In the genomic region with DNA sequence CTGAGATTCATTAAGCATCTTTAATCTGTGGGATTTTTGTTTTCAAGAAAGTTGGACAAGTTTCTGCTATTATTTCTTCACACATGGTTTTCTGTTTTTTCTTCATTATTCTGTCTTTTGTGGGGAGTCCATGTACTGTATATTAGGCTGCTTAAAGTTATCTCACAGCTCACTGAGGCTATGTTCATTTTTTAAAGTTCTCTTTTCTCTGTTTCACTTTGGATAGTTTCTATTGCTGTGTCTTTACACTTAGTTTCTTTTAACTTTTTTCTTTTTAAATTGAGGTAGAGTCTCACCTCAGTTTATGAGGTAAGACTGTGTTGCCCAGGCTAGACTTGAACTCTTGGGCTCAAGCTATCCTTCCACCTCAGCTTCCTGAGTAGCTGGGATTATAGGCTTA, we compare ENCODE assay signal across 18 cellular contexts. TPM values are rescaled to one million over a fixed set of nuclear protein-coding genes. Genes with fewer than 3 reads are reported as not detected.
DNase-seq lines count a peak whose midpoint lies in the region; ATAC-seq and TF ChIP-seq lines count a peak whose summit lies in the region.
"Had no signal": no experiment of that assay in that cellular context is flagged by ENCODE, and none has a peak within 500 bp of the region (broad histone marks: within the 10 kb centered on the region; RNA-seq: fewer than 3 reads in every experiment).

No MANE protein-coding gene starts in this region.

- peak; percentile 70 for ATAC-seq in GM19351 (IDR thresholded peaks at IDR 0.05; ENCODE audit: unreplicated experiment)
- peak; percentile 58 for ATAC-seq in GM21390 (IDR thresholded peaks at IDR 0.05; ENCODE audit: unreplicated experiment)
- peak; percentile 70 for ATAC-seq in HG03520 (IDR thresholded peaks at IDR 0.05; ENCODE audit: unreplicated experiment)
- ATAC-seq in psoas muscle = peak in 2 of 4 donors; percentile 33 to 40
- ATAC-seq in HG02588 (IDR thresholded peaks at IDR 0.05; ENCODE audit: unreplicated experiment) = no peak
- ATAC-seq: Panc1 had no signal

- no peaks in the 10 kb centered on the region for H3K27me3 ChIP-seq in psoas muscle (ENCODE audit: insufficient read depth in 3 of 3, low read length in 2 of 3)

- no peaks in the 10 kb centered on the region for H3K9me3 ChIP-seq in psoas muscle
- H3K9me3 ChIP-seq: SK-N-SH had no signal

- DNase-seq in psoas muscle (no peak), NCI-H345 (lab: John Stamatoyannopoulos, UW) (no peak), NCI-H1694 treated with DMSO at 0.1 percent for 48 hours (lab: John Stamatoyannopoulos, UW) (no peak)
- DNase-seq: CD4-positive, CD25-positive, alpha-beta regulatory T cell; EL; GF-D8; Karpas-422; NCI-H1694; NCI-H446 treated with DMSO at 0.1 percent for 48 hours; NCI-H526 treated with DMSO at 0.1 percent for 48 hours; SIG-M5; SK-N-SH had no signal

- no peak for TF ChIP-seq CTCF in psoas muscle (IDR thresholded peaks at IDR 0.05)

- no peaks in the 10 kb centered on the region for H3K36me3 ChIP-seq in psoas muscle (ENCODE audit: insufficient read depth in 1 of 2, low read depth in 1 of 2)

- peaks cover 78% of the 10 kb centered on the region for H3K4me1 ChIP-seq in psoas muscle

- peak overlapping the region; percentile 75 for H3K27ac ChIP-seq in psoas muscle

- intact Hi-C loops in psoas muscle (cut with DNase I) = loop anchor here (5.0 kb wide), 1 partner anchor 44 kb away; no protein-coding TSS in a partner anchor

- H3K4me3 ChIP-seq in psoas muscle = no peak overlapping the region

RNA-seq across cellular contexts. Expression of a gene that starts 8.6 kb away (rescaled TPM):
- 100 to 1,000 TPM in 1 of 4 donors, 10 to 100 TPM in 3; 29.8 to 147 (median 44.4) TPM for total RNA-seq in psoas muscle
- polyA plus RNA-seq in psoas muscle = 10 to 100 TPM; 11.4 to 36.4 (median 18.2) TPM
- total RNA-seq: CD4-positive, CD25-positive, alpha-beta regulatory T cell had no signal
- polyA plus RNA-seq: IgD-negative memory B cell had no signal
